In the genomic region with DNA sequence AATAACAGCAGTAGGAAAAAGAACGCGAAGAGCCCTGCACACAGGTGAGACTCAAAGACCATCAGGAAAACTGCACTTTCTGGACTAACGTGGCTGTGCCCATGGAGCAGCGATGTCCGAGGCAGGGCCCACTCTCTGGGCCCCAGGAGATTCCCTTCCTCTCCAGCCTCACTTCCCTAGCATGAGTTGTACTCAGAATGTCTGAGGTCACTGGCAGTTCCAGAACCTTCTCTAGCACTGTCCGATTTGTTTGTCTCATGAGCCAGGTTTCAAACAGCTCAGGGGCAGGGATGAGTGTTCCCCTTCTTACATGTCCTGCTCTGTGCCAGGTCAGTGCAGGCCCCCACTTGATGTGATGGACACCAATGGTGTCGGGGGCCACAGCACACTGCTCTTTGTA, we compare ENCODE assay signal across 13 cellular contexts.
A peak's percentile ranks its signal among the peaks of the same experiment; 100 is the strongest.
DNase-seq lines count a peak whose midpoint lies in the region; ATAC-seq and TF ChIP-seq lines count a peak whose summit lies in the region.
"Had no signal": no experiment of that assay in that cellular context is flagged by ENCODE, and none has a peak within 500 bp of the region (broad histone marks: within the 10 kb centered on the region; RNA-seq: fewer than 3 reads in every experiment).

No MANE protein-coding gene starts in this region.

- 84 to 90% methylated on average over 7 of the region's 7 CpGs for WGBS in heart right ventricle, 2 donors

- ATAC-seq in heart right ventricle: no peak
- ATAC-seq: CD8-positive, alpha-beta T cell had no signal

- TF ChIP-seq CTCF in heart right ventricle (IDR thresholded peaks at IDR 0.05): no peak

- H3K9me3 ChIP-seq in heart right ventricle: peaks cover 0 to 14% (median 0%) of the 10 kb centered on the region in 11 donors
- H3K9me3 ChIP-seq: BLaER1 treated with 17β-estradiol and CSF1 and Interleukin-3, amounts not matched to agents 10 nM and 100 nM; HAP-1 had no signal

- H3K4me3 ChIP-seq in heart right ventricle: no peak overlapping the region
- H3K4me3 ChIP-seq: BLaER1 treated with 17β-estradiol and CSF1 and Interleukin-3, amounts not matched to agents 10 nM and 100 nM; HAP-1 had no signal

- intact Hi-C loops in cardiac septum (cut with DNase I) (no loop called here), heart right ventricle (cut with DNase I) (no loop called here), posterior vena cava (cut with DNase I) (no loop called here)

- H3K4me1 ChIP-seq in heart right ventricle: no peaks in the 10 kb centered on the region
- H3K4me1 ChIP-seq: BLaER1 treated with 17β-estradiol and CSF1 and Interleukin-3, amounts not matched to agents 10 nM and 100 nM; HAP-1 had no signal

- no peaks in the 10 kb centered on the region for H3K36me3 ChIP-seq in heart right ventricle
- H3K36me3 ChIP-seq: BLaER1 treated with 17β-estradiol and CSF1 and Interleukin-3, amounts not matched to agents 10 nM and 100 nM; HAP-1 had no signal

- H3K27ac ChIP-seq in heart right ventricle: no peak overlapping the region
- H3K27ac ChIP-seq: BLaER1 treated with 17β-estradiol and CSF1 and Interleukin-3, amounts not matched to agents 10 nM and 100 nM had no signal

- peaks cover 0 to 18% (median 7%) of the 10 kb centered on the region in 7 donors for H3K27me3 ChIP-seq in heart right ventricle
- H3K27me3 ChIP-seq: BLaER1 treated with 17β-estradiol and CSF1 and Interleukin-3, amounts not matched to agents 10 nM and 100 nM had no signal

- DNase-seq in cardiac septum (ENCODE audit: low spot score): peak; percentile 51
- no peak for DNase-seq in heart right ventricle
- peak; percentile 10 for DNase-seq in islet precursor cell
- DNase-seq in posterior vena cava (ENCODE audit: low spot score): peak; percentile 40
- peak; percentile 22 for DNase-seq in ureter (ENCODE audit: low spot score)
- no peak for DNase-seq in NCI-H2107 (lab: John Stamatoyannopoulos, UW)
- no peak for DNase-seq in HUDEP-2 (lab: John Stamatoyannopoulos, UW; ENCODE audit: unreplicated experiment in 76 of 76)
- DNase-seq: Calu3; CD8-positive, alpha-beta T cell; DMS79 treated with DMSO at 0.1 percent for 48 hours; GF-D8 had no signal

Comparison
In these comparisons a context has a peak if more than half of its experiments do, and no peak if none do; other contexts are left out.
1. DNase-seq: peak in cardiac septum (single experiment), islet precursor cell (single experiment), posterior vena cava (single experiment) and ureter (single experiment); none in heart right ventricle (0 of 2), NCI-H2107 (single experiment) and HUDEP-2 (0 of 76).